20 cellular contexts compared by ENCODE assay signal in the genomic region with DNA sequence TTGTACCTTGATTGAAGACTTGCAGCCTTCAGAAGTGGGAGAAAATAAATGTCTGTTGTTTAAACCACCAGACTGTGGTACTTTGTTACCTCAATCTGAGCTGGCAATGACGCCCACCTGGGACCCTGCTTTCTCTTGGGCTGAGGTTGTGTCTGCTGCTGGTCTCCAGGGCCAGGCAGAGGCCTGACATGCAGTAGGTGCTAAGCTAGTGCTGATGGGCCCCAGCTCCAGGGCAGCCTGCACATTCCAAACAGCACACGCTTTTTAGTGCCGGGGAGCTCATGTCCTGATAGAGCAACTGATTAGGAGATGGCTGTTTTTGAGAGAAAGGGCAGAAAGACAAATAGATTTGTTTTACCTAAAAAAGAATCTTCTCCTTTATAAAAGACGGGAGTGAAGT.
"Had no signal": no experiment of that assay in that cellular context is flagged by ENCODE, and none has a peak within 500 bp of the region (broad histone marks: within the 10 kb centered on the region; RNA-seq: fewer than 3 reads in every experiment).

No MANE protein-coding gene starts in this region.

- H3K9me3 ChIP-seq: SK-N-SH had no signal

- DNase-seq: IMR-90, Karpas-422, KG1, MM.1S, NCI-H1092 treated with DMSO at 0.1 percent for 48 hours, NCI-H1436, NCI-H187, NCI-H2029, NCI-H2081 treated with DMSO at 0.1 percent for 48 hours, NCI-H2171, NCI-H226, NCI-H446, NCI-H510A, NCI-H524 treated with DMSO at 0.1 percent for 48 hours, NCI-H69, NCI-H774, SHP77, SK-N-SH, SW 1271 had no signal

- H3K9ac ChIP-seq: SK-N-SH had no signal

- H3K4me2 ChIP-seq: SK-N-SH had no signal

- H3K27ac ChIP-seq: RWPE1 had no signal
